ENCODE assay signal across 30 cellular contexts in genomic region chr11:34205326-34206035, GRCh38.
DNase-seq lines count a peak whose midpoint lies in the region; ATAC-seq, FAIRE-seq and TF ChIP-seq lines count a peak whose summit lies in the region.
"Had no signal": no experiment of that assay in that cellular context is flagged by ENCODE, and none has a peak within 500 bp of the region (broad histone marks: within the 10 kb centered on the region; RNA-seq: fewer than 3 reads in every experiment).

No MANE protein-coding gene starts in this region.

- H3K4me1 Mint-ChIP-seq in T-helper 2 cell treated with Interferon-gamma antibody and Interleukin-4, amounts not matched to agents 5 μg/mL and 100 μg/mL, for 36 hours (ENCODE audit: low read depth): peaks cover 48% of the 10 kb centered on the region

- H3K4me2 ChIP-seq in A549: peak overlapping the region; percentile 67

- POLR2A ChIA-PET in A549 (lab: Yijun Ruan, JAX) (interaction anchor here (1.3 to 1.4 kb wide), 2 partner anchors 9 to 152 kb away, joined by 6 to 7 read pairs; partner anchors contain the start of gene ABTB2), HEK293 (lab: Yijun Ruan, JAX) (no interaction called here)

- no peak for TF ChIP-seq RAD21 in A549 (conservative IDR thresholded peaks at IDR 0.05 in 1 of 2, IDR thresholded peaks at IDR 0.05 in 1 of 2)

- TF ChIP-seq POLR2A in A549 (IDR thresholded peaks at IDR 0.05; ENCODE audit: low read length): no peak

- H3K9ac ChIP-seq in adipocyte (ENCODE audit: low read length): no peak overlapping the region

- TF ChIP-seq CTCF in A549 (IDR thresholded peaks at IDR 0.05): no peak
- TF ChIP-seq CTCF in HEK293 (tag by site-specific recombination; IDR thresholded peaks at IDR 0.05): no peak

- H3K36me3 Mint-ChIP-seq in T-helper 2 cell treated with Interferon-gamma antibody and Interleukin-4, amounts not matched to agents 5 μg/mL and 100 μg/mL, for 36 hours (ENCODE audit: low read depth): no peaks in the 10 kb centered on the region
- H3K36me3 Mint-ChIP-seq: activated naive CD4-positive, alpha-beta T cell treated with anti-CD3 and anti-CD28 coated beads, Interleukin-2, amount 50 U/mL, for 72 hours; CD4-positive, alpha-beta memory T cell; mesothelial cell of epicardium had no signal

- FAIRE-seq in A549 (lab: Jason Lieb, UNC): no peak
- FAIRE-seq: GM18507, kidney had no signal

- H3K27me3 Mint-ChIP-seq in T-helper 2 cell treated with Interferon-gamma antibody and Interleukin-4, amounts not matched to agents 5 μg/mL and 100 μg/mL, for 36 hours (ENCODE audit: low read depth): no peaks in the 10 kb centered on the region
- H3K27me3 Mint-ChIP-seq: B cell; CD4-positive, alpha-beta memory T cell; IgD-negative memory B cell had no signal

- no peak for TF ChIP-seq EP300 in A549 (IDR thresholded peaks at IDR 0.05)

- H3K27ac Mint-ChIP-seq in T-helper 2 cell treated with Interferon-gamma antibody and Interleukin-4, amounts not matched to agents 5 μg/mL and 100 μg/mL, for 36 hours: no peak overlapping the region
- H3K27ac Mint-ChIP-seq: activated CD8-positive, alpha-beta T cell treated with anti-CD3 and anti-CD28 coated beads, Interleukin-2, amount 10 ng/mL, durations not matched to agents 7 days and 5 days; activated naive CD4-positive, alpha-beta T cell treated with anti-CD3 and anti-CD28 coated beads, Interleukin-2, amount 50 U/mL, for 72 hours; B cell; mesothelial cell of epicardium had no signal

- H3K27me3 ChIP-seq in adipocyte (replicated peaks; ENCODE audit: control insufficient read depth, insufficient read depth, low read length): peaks cover 3% of the 10 kb centered on the region
- H3K27me3 ChIP-seq: thyroid gland had no signal

- no peak overlapping the region for H3K4me3 ChIP-seq in A549
- no peak overlapping the region for H3K4me3 ChIP-seq in HEK293 (ENCODE audit: low read depth, low read length)
- H3K4me3 ChIP-seq in adipocyte (ENCODE audit: low read length): no peak overlapping the region
- H3K4me3 ChIP-seq: coronary artery, prostate gland, thyroid gland had no signal

- H3K9me3 ChIP-seq in A549 (no peaks in the 10 kb centered on the region), HEK293 (ENCODE audit: control insufficient read depth, insufficient read depth, low read depth, low read length) (no peaks in the 10 kb centered on the region), adipocyte (ENCODE audit: control insufficient read depth, low read length) (no peaks in the 10 kb centered on the region)
- H3K9me3 ChIP-seq: prostate gland, thyroid gland had no signal

- ATAC-seq in A549 (no peak; a peak in 1 of 6 replicates), HG03442 (IDR thresholded peaks at IDR 0.05; ENCODE audit: unreplicated experiment) (no peak)
- ATAC-seq: activated CD8-positive, alpha-beta T cell treated with anti-CD3 and anti-CD28 coated beads, Interleukin-2, amount 10 ng/mL, durations not matched to agents 7 days and 5 days; activated naive CD4-positive, alpha-beta T cell treated with anti-CD3 and anti-CD28 coated beads, Interleukin-2, amount 50 U/mL, for 72 hours; left ventricle myocardium superior; sciatic nerve had no signal

- peaks cover 69% of the 10 kb centered on the region for H3K4me1 ChIP-seq in A549
- H3K4me1 ChIP-seq in HEK293 (ENCODE audit: control insufficient read depth, insufficient read depth, low read length): peaks cover 2% of the 10 kb centered on the region; the same call in 1 of the 2 replicates
- H3K4me1 ChIP-seq in adipocyte (ENCODE audit: control insufficient read depth, insufficient read depth, low read length): peaks cover 10% of the 10 kb centered on the region
- H3K4me1 ChIP-seq: prostate gland had no signal

- DNase-seq in A549 (ENCODE audit: low read depth in 1 of 2, low spot score in 1 of 2) (no peak), adipocyte (ENCODE audit: low read depth) (peak; percentile 21), fibroblast of peridontal ligament (ENCODE audit: extremely low read depth) (peak; percentile 50), HK-2 (ENCODE audit: unreplicated experiment) (no peak), hypothalamus (lab: John Stamatoyannopoulos, UW) (no peak)
- DNase-seq in T-helper 2 cell treated with Interferon-gamma antibody and Interleukin-4, amounts not matched to agents 5 μg/mL and 100 μg/mL, for 36 hours (ENCODE audit: low spot score): no peak
- DNase-seq: activated CD4-positive, alpha-beta T cell treated with anti-CD3 and anti-CD28 coated beads for 4 hours; activated CD8-positive, alpha-beta T cell treated with anti-CD3 and anti-CD28 coated beads, Interleukin-2, amount 10 ng/mL, durations not matched to agents 7 days and 5 days; anterior cingulate cortex; CD4-positive, alpha-beta memory T cell; effector CD8-positive, alpha-beta T cell; glutamatergic neuron; H9; kidney; left ventricle myocardium superior; NCI-H146; NCI-H2107; NCI-H748 treated with DMSO at 0.1 percent for 48 hours; stimulated activated CD4-positive, alpha-beta T cell treated with anti-CD3 and anti-CD28 coated beads, Interleukin-4, amount 100 ng/mL, for 1 hour; thyroid gland had no signal

- H3K27ac ChIP-seq in A549 (peak overlapping the region; percentile 41 to 71; a peak in 5 of 6 replicates), HEK293 (ENCODE audit: extremely low read depth, low read depth, low read length) (no peak overlapping the region)
- H3K27ac ChIP-seq: coronary artery, prostate gland, thyroid gland had no signal

- H3K36me3 ChIP-seq in HEK293 (ENCODE audit: control insufficient read depth in 2 of 2, insufficient read depth in 1 of 2, low read length in 2 of 2) (no peaks in the 10 kb centered on the region), adipocyte (ENCODE audit: control insufficient read depth, insufficient read depth, low read length, severe bottlenecking) (no peaks in the 10 kb centered on the region)
- H3K36me3 ChIP-seq: prostate gland, thyroid gland had no signal

- H3K4me3 Mint-ChIP-seq in T-helper 2 cell treated with Interferon-gamma antibody and Interleukin-4, amounts not matched to agents 5 μg/mL and 100 μg/mL, for 36 hours: no peak overlapping the region
- H3K4me3 Mint-ChIP-seq: activated CD8-positive, alpha-beta T cell treated with anti-CD3 and anti-CD28 coated beads, Interleukin-2, amount 10 ng/mL, durations not matched to agents 7 days and 5 days; B cell; CD4-positive, alpha-beta memory T cell; H9; IgD-negative memory B cell; mesothelial cell of epicardium had no signal

- H3K9me3 Mint-ChIP-seq in T-helper 2 cell treated with Interferon-gamma antibody and Interleukin-4, amounts not matched to agents 5 μg/mL and 100 μg/mL, for 36 hours: no peaks in the 10 kb centered on the region
- H3K9me3 Mint-ChIP-seq: activated naive CD4-positive, alpha-beta T cell treated with anti-CD3 and anti-CD28 coated beads, Interleukin-2, amount 50 U/mL, for 72 hours; CD4-positive, alpha-beta memory T cell; H9; IgD-negative memory B cell; mesothelial cell of epicardium had no signal

- CTCF ChIA-PET in A549 (lab: Yijun Ruan, JAX) (interaction anchor here (0.8 to 3.6 kb wide), 10 partner anchors 11 to 151 kb away, joined by 3 to 23 read pairs (median 6); no protein-coding TSS in a partner anchor), HEK293 (lab: Yijun Ruan, JAX) (interaction anchor here (0.7 kb wide), 1 partner anchor 134 kb away, joined by 3 read pairs; no protein-coding TSS in a partner anchor)

- WGBS in A549 (ENCODE audit: missing lambda C conversion rate): 70% methylated on average over 4 of the region's 4 CpGs

TF ChIP-seq in A549, 52 proteins besides CTCF, POLR2A, EP300 and RAD21 (continues in another document):
- TF ChIP-seq BHLHE40 (IDR thresholded peaks at IDR 0.05; ENCODE audit: low read depth, low read length) (no peak), ELK1 (IDR thresholded peaks at IDR 0.05; ENCODE audit: low read depth, low read length) (no peak), ZSCAN20 (CRISPR knock-in tag; IDR thresholded peaks at IDR 0.05) (no peak), JUN (IDR thresholded peaks at IDR 0.05) (no peak), HDAC2 (IDR thresholded peaks at IDR 0.05) (no peak), E2F6 (IDR thresholded peaks at IDR 0.05; ENCODE audit: borderline replicate concordance, low read depth) (no peak)

TF ChIP-seq in HEK293, 187 proteins besides CTCF, POLR2A, EP300 and RAD21 (continues in another document):
- no peak for TF ChIP-seq ZNF132 (tag by site-specific recombination; IDR thresholded peaks at IDR 0.05; ENCODE audit: borderline replicate concordance)
- TF ChIP-seq ZNF629 (tag by site-specific recombination; IDR thresholded peaks at IDR 0.05): no peak
- TF ChIP-seq ZNF202 (tag by site-specific recombination; IDR thresholded peaks at IDR 0.05; ENCODE audit: borderline replicate concordance): no peak
- TF ChIP-seq ZNF701 (tag by site-specific recombination; IDR thresholded peaks at IDR 0.05): no peak
- TF ChIP-seq ZNF266 (tag by site-specific recombination; IDR thresholded peaks at IDR 0.05; ENCODE audit: low read depth): no peak
- TF ChIP-seq ZNF324 (tag by site-specific recombination; IDR thresholded peaks at IDR 0.05): no peak
- no peak for TF ChIP-seq ZNF529 (tag by site-specific recombination; IDR thresholded peaks at IDR 0.05; ENCODE audit: insufficient replicate concordance)
- no peak for TF ChIP-seq ZNF596 (tag by site-specific recombination; IDR thresholded peaks at IDR 0.05)
- TF ChIP-seq ZNF121 (tag by site-specific recombination; IDR thresholded peaks at IDR 0.05): no peak
- TF ChIP-seq SCRT1 (tag by site-specific recombination; IDR thresholded peaks at IDR 0.05; ENCODE audit: borderline replicate concordance): peak; percentile 58; the same call in 1 of the 2 replicates
- TF ChIP-seq RBAK (tag by site-specific recombination; IDR thresholded peaks at IDR 0.05): no peak
- TF ChIP-seq GLI2 (tag by site-specific recombination; IDR thresholded peaks at IDR 0.05; ENCODE audit: borderline replicate concordance, low read depth): no peak
- peak; percentile 32; the same call in 1 of the 2 replicates for TF ChIP-seq PRDM1 (tag by site-specific recombination; IDR thresholded peaks at IDR 0.05)
- TF ChIP-seq BCL6B (tag by site-specific recombination; IDR thresholded peaks at IDR 0.05): 0 out of 2 replicates have a peak, but pooled peaks have one; percentile 35
- no peak for TF ChIP-seq KLF1 (tag by site-specific recombination; IDR thresholded peaks at IDR 0.05)
- TF ChIP-seq ZNF274 (IDR thresholded peaks at IDR 0.05; ENCODE audit: low read length): no peak
- TF ChIP-seq ZNF274 (tag by site-specific recombination; IDR thresholded peaks at IDR 0.05; ENCODE audit: borderline replicate concordance): no peak

Comparison
In these comparisons a context has a peak if more than half of its experiments do, and no peak if none do; other contexts are left out.
1. DNase-seq: peak in adipocyte (single experiment) and fibroblast of peridontal ligament (single experiment); none in A549 (0 of 2), T-helper 2 cell treated with Interferon-gamma antibody and Interleukin-4, amounts not matched to agents 5 μg/mL and 100 μg/mL, for 36 hours (single experiment), HK-2 (single experiment) and hypothalamus (0 of 51).